Comparison of ENCODE assay signal across 9 cellular contexts in genomic region chr15:73050561-73051297, GRCh38. TPM values are rescaled to one million over a fixed set of nuclear protein-coding genes. Genes with fewer than 3 reads are reported as not detected.
DNase-seq lines count a peak whose midpoint lies in the region; ATAC-seq, FAIRE-seq and TF ChIP-seq lines count a peak whose summit lies in the region.
"Had no signal": no experiment of that assay in that cellular context is flagged by ENCODE, and none has a peak within 500 bp of the region (broad histone marks: within the 10 kb centered on the region; RNA-seq: fewer than 3 reads in every experiment).

No MANE protein-coding gene starts in this region.

- H3K27me3 ChIP-seq in HepG2 (ENCODE audit: control insufficient read depth in 1 of 2, insufficient read depth in 2 of 2, low read length in 2 of 2) (peaks cover 0 to 11% of the 10 kb centered on the region in 2 experiments; a peak in 2 of 5 replicates), suprapubic skin (peaks cover 4% of the 10 kb centered on the region)

- H3K27me3 Mint-ChIP-seq in activated CD4-positive, alpha-beta T cell treated with anti-CD3 and anti-CD28 coated beads for 36 hours, result peaks cover 16% of the 10 kb centered on the region

- ATAC-seq in activated CD4-positive, alpha-beta T cell treated with anti-CD3 and anti-CD28 coated beads for 36 hours, result no peak
- ATAC-seq in HepG2 (no peak), GM19452 (IDR thresholded peaks at IDR 0.05; ENCODE audit: unreplicated experiment) (no peak), GM21619 (IDR thresholded peaks at IDR 0.05; ENCODE audit: unreplicated experiment) (no peak)

- H3K36me3 ChIP-seq in HepG2 (replicated peaks in 1 of 2; ENCODE audit: control insufficient read depth in 1 of 2, insufficient read depth in 2 of 2, low read length in 2 of 2) (no peaks in the 10 kb centered on the region), suprapubic skin (no peaks in the 10 kb centered on the region)

- TF ChIP-seq POLR2A in HepG2 (IDR thresholded peaks at IDR 0.05; ENCODE audit: insufficient read depth in 1 of 2, low read depth in 2 of 2, low read length in 2 of 2), result no peak
- no peak for TF ChIP-seq POLR2A in suprapubic skin (IDR thresholded peaks at IDR 0.05)

- H3K9me3 ChIP-seq in HepG2 (ENCODE audit: low read length) (no peaks in the 10 kb centered on the region), suprapubic skin (no peaks in the 10 kb centered on the region)

- in situ Hi-C loops in HepG2 (cut with HindIII; ENCODE audit: extremely low pct_ligation_motif_present, low pct_unique_long_range_greater_than_20kb), result no loop called here

- peak overlapping the region; percentile 93 for H3K4me2 ChIP-seq in HepG2 (ENCODE audit: low read depth, low read length)

- peak overlapping the region; percentile 67 for H3K4me3 Mint-ChIP-seq in activated CD4-positive, alpha-beta T cell treated with anti-CD3 and anti-CD28 coated beads for 36 hours

- H3K9ac ChIP-seq in HepG2 (ENCODE audit: insufficient read depth, low read depth, low read length), result peak overlapping the region; percentile 76

- no peak for TF ChIP-seq EP300 in HepG2 (IDR thresholded peaks at IDR 0.05; ENCODE audit: low read depth in 2 of 2, low read length in 2 of 2)
- TF ChIP-seq EP300 in HepG2 (CRISPR knock-in tag; IDR thresholded peaks at IDR 0.05; ENCODE audit: borderline replicate concordance), result no peak
- no peak for TF ChIP-seq EP300 in suprapubic skin (IDR thresholded peaks at IDR 0.05)

- no peak overlapping the region for H2AFZ ChIP-seq in HepG2 (ENCODE audit: low read length)

- TF ChIP-seq RAD21 in HepG2 (CRISPR knock-in tag; IDR thresholded peaks at IDR 0.05), result no peak

- no peaks in the 10 kb centered on the region for H3K36me3 Mint-ChIP-seq in activated CD4-positive, alpha-beta T cell treated with anti-CD3 and anti-CD28 coated beads for 36 hours (ENCODE audit: low read depth)

- POLR2A ChIA-PET in activated CD4-positive, alpha-beta T cell treated with anti-CD3 and anti-CD28 coated beads for 36 hours (lab: Charles Lee), result no interaction called here
- POLR2A ChIA-PET in HepG2 (lab: Yijun Ruan, JAX), result no interaction called here

- no peaks in the 10 kb centered on the region for H3K79me2 ChIP-seq in HepG2 (ENCODE audit: insufficient read depth, low read length)

- no peak for FAIRE-seq in HepG2 (lab: Jason Lieb, UNC)

- no peak for DNase-seq in activated CD4-positive, alpha-beta T cell treated with anti-CD3 and anti-CD28 coated beads for 36 hours
- DNase-seq in activated CD4-positive, alpha-beta T cell treated with anti-CD3 and anti-CD28 coated beads for 48 hours, result no peak
- DNase-seq in HepG2 (ENCODE audit: low spot score) (no peak), suprapubic skin (ENCODE audit: low spot score in 2 of 2) (no peak), H4 (ENCODE audit: low spot score) (no peak)
- DNase-seq: AML-193 had no signal

- no peaks in the 10 kb centered on the region for H3K9me3 Mint-ChIP-seq in activated CD4-positive, alpha-beta T cell treated with anti-CD3 and anti-CD28 coated beads for 36 hours (ENCODE audit: low read depth)

- WGBS in HepG2 (ENCODE audit: low lambda C conversion rate), result 2% methylated on average over 10 of the region's 10 CpGs
- 21% methylated on average over 10 of the region's 10 CpGs for WGBS in suprapubic skin

- peaks cover 6% of the 10 kb centered on the region for H3K4me1 Mint-ChIP-seq in activated CD4-positive, alpha-beta T cell treated with anti-CD3 and anti-CD28 coated beads for 36 hours

- TF ChIP-seq CTCF in HepG2 (CRISPR knock-in tag; IDR thresholded peaks at IDR 0.05) (no peak), suprapubic skin (IDR thresholded peaks at IDR 0.05) (no peak)

- H3K27ac Mint-ChIP-seq in activated CD4-positive, alpha-beta T cell treated with anti-CD3 and anti-CD28 coated beads for 36 hours, result no peak overlapping the region

- H3K4me3 ChIP-seq in HepG2 (replicated peaks in 1 of 3; ENCODE audit: insufficient read depth in 1 of 3, low read depth in 2 of 3, low read length in 3 of 3), result peak overlapping the region; percentile 82 to 92 (median 88)
- peak overlapping the region; percentile 96 for H3K4me3 ChIP-seq in suprapubic skin

- intact Hi-C loops in activated CD4-positive, alpha-beta T cell treated with anti-CD3 and anti-CD28 coated beads for 36 hours (cut with DNase I, micrococcal nuclease), result loop anchor here (1.0 to 10.0 kb wide), 7 partner anchors 92 to 778 kb away; partner anchors contain the start of genes ADPGK (in 1 of the 2), ARIH1 (in 1 of the 2), BBS4 (in 1 of the 2) and HIGD2B (in 1 of the 2)
- intact Hi-C loops in HepG2 (cut with micrococcal nuclease; ENCODE audit: unreplicated experiment), result loop anchor here (5.0 kb wide), 1 partner anchor 268 kb away; the partner anchor contains the start of gene ADPGK

- H3K4me1 ChIP-seq in HepG2 (ENCODE audit: insufficient read depth, low read length), result peaks cover 14% of the 10 kb centered on the region
- peaks cover 20% of the 10 kb centered on the region for H3K4me1 ChIP-seq in suprapubic skin

- H4K20me1 ChIP-seq in HepG2 (ENCODE audit: insufficient read depth, low read length), result no peaks in the 10 kb centered on the region

- BruUV-seq in HepG2 (replicated peaks; lab: Mats Ljungman, UMichigan), result no TSS peak

- CTCF ChIA-PET in activated CD4-positive, alpha-beta T cell treated with anti-CD3 and anti-CD28 coated beads for 36 hours (lab: Charles Lee), result interaction anchor here (1.5 kb wide), 1 partner anchor 12 kb away, joined by 6 read pairs; no protein-coding TSS in a partner anchor
- CTCF ChIA-PET in HepG2 (lab: Yijun Ruan, JAX; ENCODE audit: low intra/inter-chr PET ratio, low total read pairs), result no interaction called here

- peak overlapping the region; percentile 98 for H3K27ac ChIP-seq in angular gyrus (ENCODE audit: low read depth, low read length)
- H3K27ac ChIP-seq in HepG2 (ENCODE audit: extremely low read length, insufficient read depth, low read length), result no peak overlapping the region
- H3K27ac ChIP-seq in suprapubic skin, result peak overlapping the region; percentile 94

TF ChIP-seq in HepG2, 621 proteins besides CTCF, POLR2A, EP300 and RAD21:
- TF ChIP-seq CBX2 (IDR thresholded peaks at IDR 0.05; ENCODE audit: low read depth, low read length) (peak; percentile 95), CBX2 (CRISPR knock-in tag; IDR thresholded peaks at IDR 0.05; ENCODE audit: low read depth) (no peak), SMAD1 (CRISPR knock-in tag; IDR thresholded peaks at IDR 0.05; ENCODE audit: borderline replicate concordance, low read depth) (no peak), ZNF770 (CRISPR knock-in tag; IDR thresholded peaks at IDR 0.05) (no peak)

RNA-seq across cellular contexts. Expression of gene NEO1, which starts 1.5 kb away (rescaled TPM):
- total RNA-seq in activated CD4-positive, alpha-beta T cell treated with anti-CD3 and anti-CD28 coated beads for 36 hours, result 1 to 10 TPM; 6.6 to 8.0 TPM
- total RNA-seq in HepG2 (2016; rRNA removed; fragmentation: Illumina TruSeq; extraction: Trizol) (10.0 and 11.0 TPM in 2 replicates), suprapubic skin (100 to 1,000 TPM in 3 of 4 donors, 10 to 100 TPM in 1; 74.0 to 117 (median 107) TPM)
- total RNA-seq in HepG2 (2016; cell fraction: cytosol; rRNA removed; fragmentation: Illumina TruSeq; extraction: Trizol; ENCODE audit: low read depth), result 1.2 and 3.5 TPM in 2 replicates
- 6.9 and 13.6 TPM in 2 replicates for total RNA-seq in HepG2 (2016; cell fraction: insoluble cytoplasmic fraction; rRNA removed; fragmentation: Illumina TruSeq; extraction: Trizol)
- 6.0 and 6.5 TPM in 2 replicates for total RNA-seq in HepG2 (2016; cell fraction: membrane; rRNA removed; fragmentation: Illumina TruSeq; extraction: Trizol)
- 19.6 and 20.3 TPM in 2 replicates for total RNA-seq in HepG2 (2016; cell fraction: nucleus; rRNA removed; fragmentation: Illumina TruSeq; extraction: Trizol)
- polyA plus RNA-seq in HepG2 (2011; rRNA removed), result 8.4 and 9.1 TPM in 2 replicates
- polyA plus RNA-seq in HepG2 (2011; cell fraction: cytosol; rRNA removed), result 9.5 and 9.7 TPM in 2 replicates
- 8.3 and 9.8 TPM in 2 replicates for polyA plus RNA-seq in HepG2 (2011; cell fraction: nucleus; rRNA removed)
- 10.0 and 15.1 TPM in 2 replicates for polyA plus RNA-seq in HepG2 (2012)
- polyA plus RNA-seq in HepG2 (2016; cell fraction: cytosol; fragmentation: Illumina TruSeq; extraction: Trizol; ENCODE audit: low read depth), result 0.67 and 1.0 TPM in 2 replicates
- 4.7 and 7.6 TPM in 2 replicates for polyA plus RNA-seq in HepG2 (2016; cell fraction: insoluble cytoplasmic fraction; fragmentation: Illumina TruSeq; extraction: Trizol; ENCODE audit: low read depth)
- 2.4 and 2.6 TPM in 2 replicates for polyA plus RNA-seq in HepG2 (2016; cell fraction: membrane; fragmentation: Illumina TruSeq; extraction: Trizol; ENCODE audit: low read depth)
- polyA plus RNA-seq in HepG2 (2016; cell fraction: nucleus; fragmentation: Illumina TruSeq; extraction: Trizol; ENCODE audit: insufficient read depth, low read depth), result 14.1 and 15.2 TPM in 2 replicates
- polyA minus RNA-seq in HepG2 (2011; rRNA and poly(A)+ RNA removed; ENCODE audit: low replicate concordance), result 17.6 and 22.5 TPM in 2 replicates
- polyA minus RNA-seq in HepG2 (2011; cell fraction: cytosol; rRNA and poly(A)+ RNA removed), result 7.7 and 7.9 TPM in 2 replicates
- 14.0 and 27.7 TPM in 2 replicates for polyA minus RNA-seq in HepG2 (2011; cell fraction: nucleus; rRNA and poly(A)+ RNA removed)
- total RNA-seq in H4 (2014; rRNA removed; shearing (Covaris generic)), result 40.2 and 47.7 TPM in 2 replicates
